12 cellular contexts compared by ENCODE assay signal in genomic region chr3:43215684-43216336, GRCh38.
DNase-seq lines count a peak whose midpoint lies in the region; ATAC-seq and TF ChIP-seq lines count a peak whose summit lies in the region.
"Had no signal": no experiment of that assay in that cellular context is flagged by ENCODE, and none has a peak within 500 bp of the region (broad histone marks: within the 10 kb centered on the region; RNA-seq: fewer than 3 reads in every experiment).

No MANE protein-coding gene starts in this region.

- H3K9me2 ChIP-seq in SK-N-SH: no peaks in the 10 kb centered on the region

- H3K36me3 ChIP-seq in endodermal cell (ENCODE audit: control insufficient read depth, insufficient read depth, low read length) (no peaks in the 10 kb centered on the region), thymus (ENCODE audit: control insufficient read depth, insufficient read depth) (no peaks in the 10 kb centered on the region), SK-N-SH (replicated peaks in 1 of 2; ENCODE audit: control insufficient read depth in 1 of 2, insufficient read depth in 2 of 2, low read length in 1 of 2) (no peaks in the 10 kb centered on the region)

- H3K4me2 ChIP-seq in SK-N-SH: no peak overlapping the region

- H3K27ac Mint-ChIP-seq in activated naive CD8-positive, alpha-beta T cell: peak overlapping the region; percentile 17
- H3K27ac Mint-ChIP-seq in activated naive CD8-positive, alpha-beta T cell treated with anti-CD3 and anti-CD28 coated beads, Interleukin-2, amount 50 U/mL, for 24 hours: no peak overlapping the region
- no peak overlapping the region for H3K27ac Mint-ChIP-seq in endodermal cell

- ATAC-seq in activated naive CD8-positive, alpha-beta T cell treated with anti-CD3 and anti-CD28 coated beads, Interleukin-2, amount 50 U/mL, for 24 hours: no peak

- no peak for TF ChIP-seq EP300 in SK-N-SH (IDR thresholded peaks at IDR 0.05; ENCODE audit: borderline replicate concordance in 1 of 2, low read depth in 1 of 2, low read length in 1 of 2)

- H3K4me1 Mint-ChIP-seq in activated naive CD8-positive, alpha-beta T cell (ENCODE audit: low read depth): peaks cover 58% of the 10 kb centered on the region
- H3K4me1 Mint-ChIP-seq in activated naive CD8-positive, alpha-beta T cell treated with anti-CD3 and anti-CD28 coated beads, Interleukin-2, amount 50 U/mL, for 24 hours: peaks cover 32% of the 10 kb centered on the region
- no peaks in the 10 kb centered on the region for H3K4me1 Mint-ChIP-seq in endodermal cell

- no peaks in the 10 kb centered on the region for H3K9me3 Mint-ChIP-seq in activated naive CD8-positive, alpha-beta T cell (ENCODE audit: low read depth)
- no peaks in the 10 kb centered on the region for H3K9me3 Mint-ChIP-seq in activated naive CD8-positive, alpha-beta T cell treated with anti-CD3 and anti-CD28 coated beads, Interleukin-2, amount 50 U/mL, for 24 hours
- no peaks in the 10 kb centered on the region for H3K9me3 Mint-ChIP-seq in endodermal cell

- H3K9me3 ChIP-seq in endodermal cell (ENCODE audit: control insufficient read depth, low read length) (no peaks in the 10 kb centered on the region), thymus (ENCODE audit: control insufficient read depth) (no peaks in the 10 kb centered on the region), SK-N-SH (no peaks in the 10 kb centered on the region)

- CTCF ChIA-PET in SK-N-SH (lab: Yijun Ruan, JAX): no interaction called here

- no peaks in the 10 kb centered on the region for H3K36me3 Mint-ChIP-seq in activated naive CD8-positive, alpha-beta T cell
- no peaks in the 10 kb centered on the region for H3K36me3 Mint-ChIP-seq in activated naive CD8-positive, alpha-beta T cell treated with anti-CD3 and anti-CD28 coated beads, Interleukin-2, amount 50 U/mL, for 24 hours (ENCODE audit: low read depth)
- H3K36me3 Mint-ChIP-seq in endodermal cell (ENCODE audit: low read depth): no peaks in the 10 kb centered on the region

- peak; percentile 66 for TF ChIP-seq CTCF in endodermal cell (conservative IDR thresholded peaks at IDR 0.05)
- TF ChIP-seq CTCF in SK-N-SH (IDR thresholded peaks at IDR 0.05): no peak

- POLR2A ChIA-PET in SK-N-SH (lab: Yijun Ruan, JAX): no interaction called here

- H3K79me2 ChIP-seq in SK-N-SH (ENCODE audit: insufficient read depth): no peaks in the 10 kb centered on the region

- 91% methylated on average over 4 to 5 of the region's 5 CpGs for WGBS in endodermal cell (ENCODE audit: insufficient coverage in 1 of 2, insufficient read length in 1 of 2), 2 experiments
- 79% methylated on average over 5 of the region's 5 CpGs for WGBS in thymus
- WGBS in SK-N-SH (ENCODE audit: low lambda C conversion rate): 43% methylated on average over 5 of the region's 5 CpGs

- TF ChIP-seq RAD21 in SK-N-SH (IDR thresholded peaks at IDR 0.05; ENCODE audit: low read length): no peak

- no peak overlapping the region for H3K27ac ChIP-seq in endodermal cell (ENCODE audit: low read depth, low read length)
- peak overlapping the region; percentile 75 for H3K27ac ChIP-seq in thymus (ENCODE audit: low read depth)
- H3K27ac ChIP-seq in SK-N-SH (ENCODE audit: low read depth in 2 of 2, low read length in 1 of 2): no peak overlapping the region

- H3K9ac ChIP-seq in endodermal cell (ENCODE audit: extremely low read depth, low read length, poor library complexity, severe bottlenecking) (no peak overlapping the region), SK-N-SH (no peak overlapping the region)

- peaks cover 8% of the 10 kb centered on the region for H3K27me3 ChIP-seq in endodermal cell (ENCODE audit: control insufficient read depth, insufficient read depth, low read length, poor library complexity, severe bottlenecking)
- no peaks in the 10 kb centered on the region for H3K27me3 ChIP-seq in thymus (ENCODE audit: control insufficient read depth, insufficient read depth)
- H3K27me3 ChIP-seq in SK-N-SH (ENCODE audit: insufficient read depth): no peaks in the 10 kb centered on the region; the same call in 1 of the 2 replicates

- no peaks in the 10 kb centered on the region for H3K27me3 Mint-ChIP-seq in activated naive CD8-positive, alpha-beta T cell
- no peaks in the 10 kb centered on the region for H3K27me3 Mint-ChIP-seq in activated naive CD8-positive, alpha-beta T cell treated with anti-CD3 and anti-CD28 coated beads, Interleukin-2, amount 50 U/mL, for 24 hours
- H3K27me3 Mint-ChIP-seq in endodermal cell (ENCODE audit: insufficient read depth): peaks cover 2% of the 10 kb centered on the region

- DNase-seq in activated naive CD8-positive, alpha-beta T cell treated with anti-CD3 and anti-CD28 coated beads, Interleukin-2, amount 50 U/mL, for 24 hours: no peak
- DNase-seq in NAMALWA (ENCODE audit: low spot score) (peak; percentile 8), endodermal cell (no peak), MV-4-11 (lab: John Stamatoyannopoulos, UW) (no peak), C1 segment of cervical spinal cord (lab: John Stamatoyannopoulos, UW) (no peak), SK-N-SH (no peak)
- DNase-seq: activated CD4-positive, CD25-positive, alpha-beta regulatory T cell; NCI-H1105 treated with DMSO at 0.1 percent for 48 hours; small intestine; stimulated activated naive CD4-positive, alpha-beta T cell treated with Interleukin-2 at 50 U/mL for 16 hours had no signal

- H2AFZ ChIP-seq in SK-N-SH (ENCODE audit: low read depth): no peak overlapping the region

- H3K4me3 ChIP-seq in endodermal cell (ENCODE audit: low read length) (no peak overlapping the region), thymus (ENCODE audit: low read length) (no peak overlapping the region), SK-N-SH (ENCODE audit: low read depth in 2 of 2, low read length in 1 of 2) (no peak overlapping the region)

- no peaks in the 10 kb centered on the region for H4K20me1 ChIP-seq in SK-N-SH (ENCODE audit: insufficient read depth)

- H3K4me3 Mint-ChIP-seq in activated naive CD8-positive, alpha-beta T cell: no peak overlapping the region
- H3K4me3 Mint-ChIP-seq in activated naive CD8-positive, alpha-beta T cell treated with anti-CD3 and anti-CD28 coated beads, Interleukin-2, amount 50 U/mL, for 24 hours: no peak overlapping the region
- H3K4me3 Mint-ChIP-seq in endodermal cell: no peak overlapping the region

- H3K4me1 ChIP-seq in endodermal cell (ENCODE audit: control insufficient read depth, insufficient read depth, low read length): no peaks in the 10 kb centered on the region
- peaks cover 36% of the 10 kb centered on the region for H3K4me1 ChIP-seq in thymus (ENCODE audit: control insufficient read depth, insufficient read depth, low read length)
- H3K4me1 ChIP-seq in SK-N-SH (ENCODE audit: control insufficient read depth in 1 of 2, insufficient read depth in 2 of 2, low read depth in 1 of 2, low read length in 1 of 2): no peaks in the 10 kb centered on the region; a peak in 1 of 4 replicates

- no peaks in the 10 kb centered on the region for H3F3A ChIP-seq in SK-N-SH (replicated peaks; ENCODE audit: insufficient read depth)

TF ChIP-seq in SK-N-SH, 30 proteins besides CTCF, POLR2A, EP300 and RAD21:
- TF ChIP-seq JUND (IDR thresholded peaks at IDR 0.05) (no peak), FOSL2 (IDR thresholded peaks at IDR 0.05; ENCODE audit: borderline replicate concordance, low read depth) (no peak), YY1 (IDR thresholded peaks at IDR 0.05; ENCODE audit: low read depth) (no peak), POLR2AphosphoS5 (IDR thresholded peaks at IDR 0.05; ENCODE audit: low read depth, low read length) (no peak), USF1 (IDR thresholded peaks at IDR 0.05; ENCODE audit: borderline replicate concordance, low read depth) (no peak), CHD2 (IDR thresholded peaks at IDR 0.05; ENCODE audit: low read length, partially characterized antibody) (no peak), NRF1 (IDR thresholded peaks at IDR 0.05; ENCODE audit: low read depth, low read length) (no peak), RCOR1 (IDR thresholded peaks at IDR 0.05; ENCODE audit: low read length) (no peak), RXRA (IDR thresholded peaks at IDR 0.05; ENCODE audit: borderline replicate concordance, low read depth) (no peak), NFIC (IDR thresholded peaks at IDR 0.05; ENCODE audit: borderline replicate concordance) (no peak)
TF ChIP-seq in SK-N-SH: peak in this region for 0.
